ENCODE assay signal across 11 cellular contexts in the genomic region with DNA sequence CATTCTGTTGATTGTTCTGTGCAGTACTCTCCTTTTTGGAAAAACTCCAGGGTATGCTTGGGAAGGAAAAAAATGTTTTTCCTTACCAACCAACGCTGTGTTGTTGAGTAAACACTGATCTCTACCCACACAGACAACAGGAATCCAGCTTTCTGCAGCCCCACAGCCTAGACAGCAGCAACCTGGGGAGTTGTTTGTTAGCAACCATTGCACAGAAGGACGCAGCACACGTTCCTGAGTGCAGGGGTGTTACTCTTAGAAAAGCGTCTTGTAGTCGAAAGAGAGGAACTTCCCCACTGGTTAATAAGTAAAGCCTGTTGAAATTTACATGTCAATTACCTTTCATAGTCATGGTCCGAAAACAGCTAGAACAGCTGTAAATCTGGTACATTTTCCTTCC. TPM values are rescaled to one million over a fixed set of nuclear protein-coding genes. Genes with fewer than 3 reads are reported as not detected.
A peak's percentile ranks its signal among the peaks of the same experiment; 100 is the strongest.
DNase-seq lines count a peak whose midpoint lies in the region; ATAC-seq and TF ChIP-seq lines count a peak whose summit lies in the region.
"Had no signal": no experiment of that assay in that cellular context is flagged by ENCODE, and none has a peak within 500 bp of the region (broad histone marks: within the 10 kb centered on the region; RNA-seq: fewer than 3 reads in every experiment).

No MANE protein-coding gene starts in this region.

- peak overlapping the region; percentile 85 for H3K27ac Mint-ChIP-seq in osteocyte (ENCODE audit: unreplicated experiment)
- no peak overlapping the region for H3K27ac Mint-ChIP-seq in activated CD4-positive, alpha-beta T cell treated with anti-CD3 and anti-CD28 coated beads, Interleukin-2, amount 10 ng/mL, durations not matched to agents 24 days and 14 days
- H3K27ac Mint-ChIP-seq: CD4-positive, alpha-beta T cell had no signal

- peak overlapping the region; percentile 3 to 84 (median 74) for H3K27ac ChIP-seq in heart left ventricle

- H3K27me3 ChIP-seq in heart left ventricle = no peaks in the 10 kb centered on the region

- H3K4me3 ChIP-seq in heart left ventricle = no peak overlapping the region

- 27 to 37% (median 32%) methylated on average over 6 of the region's 6 CpGs for WGBS in heart left ventricle, 4 donors

- DNase-seq in astrocyte of the hippocampus (ENCODE audit: low read depth, low spot score) = peak; percentile 91
- DNase-seq in heart left ventricle = no peak
- no peak for DNase-seq in osteocyte (ENCODE audit: extremely low spot score, unreplicated experiment)
- no peak for DNase-seq in T-helper 2 cell
- no peak for DNase-seq in hippocampal formation (lab: John Stamatoyannopoulos, UW)
- no peak for DNase-seq in activated CD4-positive, alpha-beta T cell treated with anti-CD3 and anti-CD28 coated beads, Interleukin-2, amount 10 ng/mL, durations not matched to agents 24 days and 14 days
- DNase-seq: CD4-positive, alpha-beta T cell; head of caudate nucleus; NCI-H1417 had no signal

- H3K27me3 Mint-ChIP-seq in osteocyte (ENCODE audit: unreplicated experiment) = no peaks in the 10 kb centered on the region
- H3K27me3 Mint-ChIP-seq in activated CD4-positive, alpha-beta T cell treated with anti-CD3 and anti-CD28 coated beads, Interleukin-2, amount 10 ng/mL, durations not matched to agents 24 days and 14 days = no peaks in the 10 kb centered on the region
- H3K27me3 Mint-ChIP-seq: CD4-positive, alpha-beta T cell had no signal

- H3K9me3 ChIP-seq in heart left ventricle = no peaks in the 10 kb centered on the region

- H3K4me1 ChIP-seq in heart left ventricle = peaks cover 0 to 43% (median 14%) of the 10 kb centered on the region in 12 donors

- peaks cover 0 to 42% (median 17%) of the 10 kb centered on the region in 9 donors for H3K36me3 ChIP-seq in heart left ventricle

- TF ChIP-seq POLR2A in heart left ventricle (IDR thresholded peaks at IDR 0.05) = no peak

- TF ChIP-seq CTCF in heart left ventricle (IDR thresholded peaks at IDR 0.05) (no peak), osteocyte (IDR thresholded peaks at IDR 0.05) (no peak)

- no peaks in the 10 kb centered on the region for H3K9me3 Mint-ChIP-seq in osteocyte (ENCODE audit: unreplicated experiment)
- H3K9me3 Mint-ChIP-seq in activated CD4-positive, alpha-beta T cell treated with anti-CD3 and anti-CD28 coated beads, Interleukin-2, amount 10 ng/mL, durations not matched to agents 24 days and 14 days = peaks cover 4% of the 10 kb centered on the region
- H3K9me3 Mint-ChIP-seq: CD4-positive, alpha-beta T cell had no signal

- intact Hi-C loops in heart left ventricle (cut with DNase I) = loop anchor here in 5 of 10 donors (5.0 to 10.0 kb wide), 3 partner anchors 35 to 1187 kb away; a partner anchor contains a TSS
- intact Hi-C loops in activated CD4-positive, alpha-beta T cell treated with anti-CD3 and anti-CD28 coated beads, Interleukin-2, amount 10 ng/mL, durations not matched to agents 24 days and 14 days (cut with micrococcal nuclease) = no loop called here

- peaks cover 20% of the 10 kb centered on the region for H3K36me3 Mint-ChIP-seq in osteocyte (ENCODE audit: unreplicated experiment)
- peaks cover 18% of the 10 kb centered on the region for H3K36me3 Mint-ChIP-seq in activated CD4-positive, alpha-beta T cell treated with anti-CD3 and anti-CD28 coated beads, Interleukin-2, amount 10 ng/mL, durations not matched to agents 24 days and 14 days (ENCODE audit: low read depth)

- no peak overlapping the region for H3K4me3 Mint-ChIP-seq in osteocyte (ENCODE audit: unreplicated experiment)
- no peak overlapping the region for H3K4me3 Mint-ChIP-seq in activated CD4-positive, alpha-beta T cell treated with anti-CD3 and anti-CD28 coated beads, Interleukin-2, amount 10 ng/mL, durations not matched to agents 24 days and 14 days
- H3K4me3 Mint-ChIP-seq: CD4-positive, alpha-beta T cell had no signal

- peaks cover 32% of the 10 kb centered on the region for H3K4me1 Mint-ChIP-seq in osteocyte (ENCODE audit: unreplicated experiment)
- H3K4me1 Mint-ChIP-seq in activated CD4-positive, alpha-beta T cell treated with anti-CD3 and anti-CD28 coated beads, Interleukin-2, amount 10 ng/mL, durations not matched to agents 24 days and 14 days = peaks cover 10% of the 10 kb centered on the region

- ATAC-seq in GM19467 (IDR thresholded peaks at IDR 0.05; ENCODE audit: unreplicated experiment) = peak; percentile 44
- ATAC-seq in heart left ventricle = peak; percentile 13 to 69 (median 68)
- no peak for ATAC-seq in HG02588 (IDR thresholded peaks at IDR 0.05; ENCODE audit: unreplicated experiment)

RNA-seq across cellular contexts. Expression of a gene that starts 56.6 kb away (rescaled TPM):
- 100 to 1,000 TPM; 204 to 406 (median 342) TPM for total RNA-seq in heart left ventricle
- polyA plus RNA-seq in heart left ventricle = 100 to 1,000 TPM; 157 to 194 TPM
- total RNA-seq in osteocyte = 44.7 and 46.8 TPM in 2 replicates
- total RNA-seq in activated CD4-positive, alpha-beta T cell treated with anti-CD3 and anti-CD28 coated beads, Interleukin-2, amount 10 ng/mL, durations not matched to agents 24 days and 14 days = 33.3 and 34.1 TPM in 2 replicates
